Comparison of ENCODE assay signal across 2 cellular contexts in the genomic region with DNA sequence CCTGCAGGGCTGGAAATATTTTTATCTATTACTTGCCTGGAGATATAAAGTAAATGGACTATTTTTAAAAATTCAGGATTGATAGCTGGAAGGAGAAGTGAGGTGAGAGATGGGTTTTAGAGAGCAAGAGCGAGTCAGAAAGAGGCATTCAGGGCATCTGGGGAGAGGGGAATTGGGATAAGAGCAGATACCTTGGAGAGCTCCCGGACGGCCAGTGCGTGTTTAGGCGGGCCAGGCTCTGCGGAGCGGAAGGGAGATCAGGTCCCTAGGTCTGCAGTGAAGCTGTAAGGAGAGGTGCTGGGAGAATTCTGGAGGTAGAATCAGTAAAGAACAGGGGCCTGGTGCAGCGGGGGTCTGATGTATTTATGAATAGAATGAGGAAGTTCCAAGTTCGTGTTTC.
TF ChIP-seq lines count a peak whose summit lies in the region.

No MANE protein-coding gene starts in this region.

TF ChIP-seq in A549, 52 proteins besides CTCF, POLR2A, EP300 and RAD21 (continued from another document):
- TF ChIP-seq, protein P1, sequence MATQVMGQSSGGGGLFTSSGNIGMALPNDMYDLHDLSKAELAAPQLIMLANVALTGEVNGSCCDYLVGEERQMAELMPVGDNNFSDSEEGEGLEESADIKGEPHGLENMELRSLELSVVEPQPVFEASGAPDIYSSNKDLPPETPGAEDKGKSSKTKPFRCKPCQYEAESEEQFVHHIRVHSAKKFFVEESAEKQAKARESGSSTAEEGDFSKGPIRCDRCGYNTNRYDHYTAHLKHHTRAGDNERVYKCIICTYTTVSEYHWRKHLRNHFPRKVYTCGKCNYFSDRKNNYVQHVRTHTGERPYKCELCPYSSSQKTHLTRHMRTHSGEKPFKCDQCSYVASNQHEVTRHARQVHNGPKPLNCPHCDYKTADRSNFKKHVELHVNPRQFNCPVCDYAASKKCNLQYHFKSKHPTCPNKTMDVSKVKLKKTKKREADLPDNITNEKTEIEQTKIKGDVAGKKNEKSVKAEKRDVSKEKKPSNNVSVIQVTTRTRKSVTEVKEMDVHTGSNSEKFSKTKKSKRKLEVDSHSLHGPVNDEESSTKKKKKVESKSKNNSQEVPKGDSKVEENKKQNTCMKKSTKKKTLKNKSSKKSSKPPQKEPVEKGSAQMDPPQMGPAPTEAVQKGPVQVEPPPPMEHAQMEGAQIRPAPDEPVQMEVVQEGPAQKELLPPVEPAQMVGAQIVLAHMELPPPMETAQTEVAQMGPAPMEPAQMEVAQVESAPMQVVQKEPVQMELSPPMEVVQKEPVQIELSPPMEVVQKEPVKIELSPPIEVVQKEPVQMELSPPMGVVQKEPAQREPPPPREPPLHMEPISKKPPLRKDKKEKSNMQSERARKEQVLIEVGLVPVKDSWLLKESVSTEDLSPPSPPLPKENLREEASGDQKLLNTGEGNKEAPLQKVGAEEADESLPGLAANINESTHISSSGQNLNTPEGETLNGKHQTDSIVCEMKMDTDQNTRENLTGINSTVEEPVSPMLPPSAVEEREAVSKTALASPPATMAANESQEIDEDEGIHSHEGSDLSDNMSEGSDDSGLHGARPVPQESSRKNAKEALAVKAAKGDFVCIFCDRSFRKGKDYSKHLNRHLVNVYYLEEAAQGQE (IDR thresholded peaks at IDR 0.05): peak; percentile 81

TF ChIP-seq in HCT116, 20 proteins besides CTCF, POLR2A, EP300 and RAD21:
- TF ChIP-seq, protein P1 (IDR thresholded peaks at IDR 0.05; ENCODE audit: low read depth): peak; percentile 64
- no peak for TF ChIP-seq SP1 (IDR thresholded peaks at IDR 0.05; ENCODE audit: low read depth)
